10 cellular contexts compared by ENCODE assay signal in the genomic region with DNA sequence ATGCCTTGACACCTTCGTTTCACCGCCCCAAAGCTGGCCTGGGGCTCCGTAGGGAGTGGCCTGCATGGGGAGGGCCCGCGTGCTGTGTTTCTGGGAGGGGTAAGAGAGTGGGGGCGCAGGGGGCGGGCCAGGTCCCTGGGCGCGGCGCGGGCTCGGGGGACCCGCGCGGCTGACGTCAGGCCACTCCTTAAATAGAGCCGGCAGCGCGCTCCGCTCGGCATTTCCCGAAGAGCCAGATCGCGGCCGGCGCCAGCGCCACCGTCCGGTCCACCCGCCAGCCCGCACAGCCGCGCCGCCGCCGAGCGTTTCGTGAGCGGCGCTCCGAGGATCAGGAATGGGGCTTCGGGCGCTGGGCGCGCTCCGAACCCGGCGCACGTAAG. TPM values are rescaled to one million over a fixed set of nuclear protein-coding genes. Genes with fewer than 3 reads are reported as not detected.
DNase-seq lines count a peak whose midpoint lies in the region; ATAC-seq and TF ChIP-seq lines count a peak whose summit lies in the region.
"Had no signal": no experiment of that assay in that cellular context is flagged by ENCODE, and none has a peak within 500 bp of the region (broad histone marks: within the 10 kb centered on the region; RNA-seq: fewer than 3 reads in every experiment).

Gene HS3ST2, plus strand, starts transcription at position 217 of the 380 bp plus-strand sequence. CDS start 449 bp downstream, outside the sequence.

- H3K4me1 ChIP-seq in mucosa of descending colon (ENCODE audit: low read depth) = peaks cover 9% of the 10 kb centered on the region

- DNase-seq in Ammon's horn (ENCODE audit: low spot score) = peak; percentile 48
- peak; percentile 8 for DNase-seq in NCI-H1092 treated with DMSO at 0.1 percent for 48 hours (lab: John Stamatoyannopoulos, UW)
- peak; percentile 80 for DNase-seq in epithelial cell of esophagus (ENCODE audit: low read depth)
- DNase-seq in mucosa of descending colon = peak; percentile 40 to 49 (median 45)
- no peak for DNase-seq in UCSD-AML1 (lab: John Stamatoyannopoulos, UW; ENCODE audit: unreplicated experiment)
- no peak for DNase-seq in NCI-H1417 treated with DMSO at 0.1 percent for 48 hours (lab: John Stamatoyannopoulos, UW)
- DNase-seq in SW480 (ENCODE audit: low spot score) = no peak

- no peaks in the 10 kb centered on the region for H3K9me3 ChIP-seq in mucosa of descending colon

- intact Hi-C loops in mucosa of descending colon (cut with DNase I, micrococcal nuclease) = no loop called here

- no peaks in the 10 kb centered on the region for H3K36me3 ChIP-seq in mucosa of descending colon (ENCODE audit: low read depth)

- ATAC-seq in mucosa of descending colon (peak; percentile 76), GM21825 (IDR thresholded peaks at IDR 0.05; ENCODE audit: unreplicated experiment) (no peak)

- H3K4me3 ChIP-seq in epithelial cell of esophagus (ENCODE audit: low read length) = peak within 1 kb of the TSS; percentile 37
- H3K4me3 ChIP-seq in mucosa of descending colon = no peak within 1 kb of the TSS

- TF ChIP-seq CTCF in epithelial cell of esophagus (IDR thresholded peaks at IDR 0.05; ENCODE audit: insufficient read depth, low read depth, low read length, missing control alignments) = no peak
- no peak for TF ChIP-seq CTCF in mucosa of descending colon (IDR thresholded peaks at IDR 0.05)

RNA-seq across cellular contexts. Expression of gene HS3ST2, which starts in this region (rescaled TPM):
- total RNA-seq in mucosa of descending colon = 1 to 10 TPM in 1 of 3 donors, under 1 TPM in 2; 0.20 to 1.6 (median 0.24) TPM
- total RNA-seq: mononuclear cell; T-helper 2 cell treated with Interferon-gamma antibody and Interleukin-4, amounts not matched to agents 100 ng/mL and 5 ng/mL, for 36 hours had no signal

Comparison
In these comparisons a context has a peak if more than half of its experiments do, and no peak if none do; other contexts are left out.
1. DNase-seq: peak in Ammon's horn (single experiment), NCI-H1092 treated with DMSO at 0.1 percent for 48 hours (single experiment), epithelial cell of esophagus (single experiment) and mucosa of descending colon (3 of 3); none in UCSD-AML1 (single experiment), NCI-H1417 treated with DMSO at 0.1 percent for 48 hours (single experiment) and SW480 (single experiment).